8 cellular contexts compared by ENCODE assay signal in genomic region chr13:46607768-46608553, GRCh38. TPM values are rescaled to one million over a fixed set of nuclear protein-coding genes. Genes with fewer than 3 reads are reported as not detected.
A peak's percentile ranks its signal among the peaks of the same experiment; 100 is the strongest.
DNase-seq lines count a peak whose midpoint lies in the region; ATAC-seq lines count a peak whose summit lies in the region.

No MANE protein-coding gene starts in this region.

- peak; percentile 29 for DNase-seq in stimulated activated CD4-positive, alpha-beta T cell treated with anti-CD3 and anti-CD28 coated beads, Interleukin-15, amount 100 ng/mL, for 24 hours
- DNase-seq in stimulated activated CD4-positive, alpha-beta T cell treated with anti-CD3 and anti-CD28 coated beads, Interleukin-2, amount 100 ng/mL, for 48 hours, result no peak
- DNase-seq in HT1080 (ENCODE audit: low read depth) (peak; percentile 19), kidney glomerular epithelial cell (lab: John Stamatoyannopoulos, UW) (peak; percentile 94), RPMI8226 (no peak), mesenteric fat pad (ENCODE audit: low spot score) (no peak), NCI-H1092 (lab: John Stamatoyannopoulos, UW) (no peak)

- no peak for ATAC-seq in GM19035 (IDR thresholded peaks at IDR 0.05; ENCODE audit: unreplicated experiment)

RNA-seq across cellular contexts. Expression of gene LRCH1, which starts 55.0 kb away (rescaled TPM):
- total RNA-seq in HT1080 (2014; rRNA removed; shearing (Covaris generic)), result 6.4 and 6.6 TPM in 2 replicates
- 12.8 and 15.6 TPM in 2 replicates for polyA plus RNA-seq in HT1080 (2015; cell fraction: cytosol; rRNA removed)
- polyA plus RNA-seq in HT1080 (2015; cell fraction: nucleus; rRNA removed), result 21.5 and 21.8 TPM in 2 replicates
- 21.0 TPM for total RNA-seq in mesenteric fat pad

Comparison
In these comparisons a context has a peak if more than half of its experiments do, and no peak if none do; other contexts are left out.
1. DNase-seq: peak in stimulated activated CD4-positive, alpha-beta T cell treated with anti-CD3 and anti-CD28 coated beads, Interleukin-15, amount 100 ng/mL, for 24 hours (single experiment), HT1080 (single experiment) and kidney glomerular epithelial cell (single experiment); none in stimulated activated CD4-positive, alpha-beta T cell treated with anti-CD3 and anti-CD28 coated beads, Interleukin-2, amount 100 ng/mL, for 48 hours (0 of 2), RPMI8226 (single experiment), mesenteric fat pad (single experiment) and NCI-H1092 (single experiment).